8 cellular contexts compared by ENCODE assay signal in the genomic region with DNA sequence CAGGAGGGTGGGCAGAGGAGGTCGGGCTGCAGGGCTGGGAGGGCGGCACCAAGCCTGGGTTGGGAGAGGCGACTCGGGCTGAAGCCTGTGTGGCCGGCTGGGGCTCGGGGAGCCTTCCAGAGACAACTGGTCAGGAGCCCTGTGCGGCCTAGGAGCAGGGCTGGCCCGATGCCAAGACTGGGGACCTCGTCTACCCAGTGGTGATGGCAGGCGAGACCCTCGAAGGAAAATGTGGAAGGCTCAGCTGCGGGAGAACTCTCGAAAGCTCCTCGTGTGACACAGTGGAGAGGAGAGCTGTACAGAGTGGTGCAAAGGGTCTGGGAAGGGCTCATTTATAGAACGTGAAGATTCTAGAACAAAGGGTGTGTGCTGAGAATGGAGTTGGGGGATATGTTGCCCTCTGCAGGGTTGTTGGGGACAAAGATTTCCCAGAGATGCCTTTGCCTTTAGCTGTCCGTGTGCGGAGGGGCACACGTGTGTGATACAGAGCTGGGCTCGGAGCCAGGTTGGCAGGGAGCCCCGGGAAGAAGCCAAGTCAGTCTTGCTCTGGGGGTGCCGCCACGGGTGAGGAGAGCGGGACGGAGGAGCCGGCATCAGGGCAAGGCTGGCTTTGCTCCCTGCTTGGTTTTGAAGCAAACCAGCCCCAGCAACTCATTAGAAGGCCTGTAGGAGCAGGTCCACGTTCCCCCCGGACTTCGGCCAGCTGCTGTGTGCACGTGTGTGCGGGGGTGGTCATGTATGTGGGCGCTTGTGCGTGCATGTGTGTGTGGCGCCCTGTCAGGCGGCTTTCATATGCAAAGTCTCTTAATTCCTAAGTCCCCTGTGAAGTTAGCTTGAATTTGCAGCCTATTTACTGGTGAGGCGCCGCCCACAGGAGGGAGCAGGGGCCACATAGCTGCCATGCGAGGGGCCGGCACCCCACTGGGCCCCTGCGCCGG.
DNase-seq lines count a peak whose midpoint lies in the region; ATAC-seq and TF ChIP-seq lines count a peak whose summit lies in the region.

No MANE protein-coding gene starts in this region.

- peaks cover 39% of the 10 kb centered on the region for H3K36me3 ChIP-seq in endodermal cell (ENCODE audit: control insufficient read depth, insufficient read depth, low read length)

- peaks cover 23% of the 10 kb centered on the region for H3K9me3 ChIP-seq in endodermal cell (ENCODE audit: control insufficient read depth, low read length)

- peak overlapping the region; percentile 83 for H3K27ac Mint-ChIP-seq in endodermal cell
- peak overlapping the region in 6 of 10 donors; percentile 55 to 91 (median 76) for H3K27ac Mint-ChIP-seq in naive thymus-derived CD8-positive, alpha-beta T cell

- H3K4me1 Mint-ChIP-seq in endodermal cell = peaks cover 4% of the 10 kb centered on the region
- peaks cover 32 to 60% (median 51%) of the 10 kb centered on the region in 4 donors for H3K4me1 Mint-ChIP-seq in naive thymus-derived CD8-positive, alpha-beta T cell

- WGBS in endodermal cell (ENCODE audit: insufficient coverage in 1 of 2, insufficient read length in 1 of 2), 2 experiments = 83 to 86% methylated on average over 38 to 40 of the region's 40 CpGs

- no peaks in the 10 kb centered on the region for H3K27me3 ChIP-seq in endodermal cell (ENCODE audit: control insufficient read depth, insufficient read depth, low read length, poor library complexity, severe bottlenecking)

- DNase-seq in Daoy (ENCODE audit: low read depth) (peak; percentile 94), NCI-H69 (lab: John Stamatoyannopoulos, UW) (peak; percentile 28), endodermal cell (peak; percentile 80), epidermal melanocyte (ENCODE audit: insufficient read length, low spot score) (no peak), foreskin melanocyte (no peak), NCI-H146 treated with DMSO at 0.1 percent for 48 hours (lab: John Stamatoyannopoulos, UW; ENCODE audit: unreplicated experiment) (no peak)
- peak in 1 of 10 donors; percentile 64 for DNase-seq in naive thymus-derived CD8-positive, alpha-beta T cell

- peak; percentile 27 for TF ChIP-seq CTCF in endodermal cell (conservative IDR thresholded peaks at IDR 0.05)

- H3K4me3 Mint-ChIP-seq in endodermal cell = no peak overlapping the region
- H3K4me3 Mint-ChIP-seq in naive thymus-derived CD8-positive, alpha-beta T cell = peak overlapping the region in 2 of 10 donors; percentile 45 to 72

- H3K4me1 ChIP-seq in endodermal cell (ENCODE audit: control insufficient read depth, insufficient read depth, low read length) = no peaks in the 10 kb centered on the region

- H3K9ac ChIP-seq in endodermal cell (ENCODE audit: extremely low read depth, low read length, poor library complexity, severe bottlenecking) = no peak overlapping the region

- ATAC-seq in naive thymus-derived CD8-positive, alpha-beta T cell = no peak
- ATAC-seq in HG03280 (IDR thresholded peaks at IDR 0.05; ENCODE audit: unreplicated experiment) = no peak

- no peaks in the 10 kb centered on the region for H3K27me3 Mint-ChIP-seq in endodermal cell (ENCODE audit: insufficient read depth)
- H3K27me3 Mint-ChIP-seq in naive thymus-derived CD8-positive, alpha-beta T cell = no peaks in the 10 kb centered on the region

- POLR2A ChIA-PET in naive thymus-derived CD8-positive, alpha-beta T cell (lab: Charles Lee) = interaction anchor here (1.0 to 1.9 kb wide), 4 partner anchors 12 to 405 kb away, joined by 3 to 5 read pairs (median 4); no protein-coding TSS in a partner anchor

- peaks cover 17% of the 10 kb centered on the region for H3K9me3 Mint-ChIP-seq in endodermal cell
- H3K9me3 Mint-ChIP-seq in naive thymus-derived CD8-positive, alpha-beta T cell = peaks cover 0 to 5% (median 0%) of the 10 kb centered on the region in 9 donors

- no peak overlapping the region for H3K4me3 ChIP-seq in endodermal cell (ENCODE audit: low read length)

- H3K27ac ChIP-seq in endodermal cell (ENCODE audit: low read depth, low read length) = peak overlapping the region; percentile 38

- H3K36me3 Mint-ChIP-seq in endodermal cell (ENCODE audit: low read depth) = peaks cover 35% of the 10 kb centered on the region
- H3K36me3 Mint-ChIP-seq in naive thymus-derived CD8-positive, alpha-beta T cell = peaks cover 8 to 32% (median 24%) of the 10 kb centered on the region in 3 donors

Comparison
In these comparisons a context has a peak if more than half of its experiments do, and no peak if none do; other contexts are left out.
1. DNase-seq: peak in Daoy (single experiment), NCI-H69 (single experiment) and endodermal cell (single experiment); none in epidermal melanocyte (single experiment), foreskin melanocyte (single experiment) and NCI-H146 treated with DMSO at 0.1 percent for 48 hours (single experiment).